Comparison of ENCODE assay signal across 9 cellular contexts in genomic region chr12:16346931-16347330, GRCh38. TPM values are rescaled to one million over a fixed set of nuclear protein-coding genes. Genes with fewer than 3 reads are reported as not detected.
A peak's percentile ranks its signal among the peaks of the same experiment; 100 is the strongest.
DNase-seq lines count a peak whose midpoint lies in the region; ATAC-seq, FAIRE-seq and TF ChIP-seq lines count a peak whose summit lies in the region.
"Had no signal": no experiment of that assay in that cellular context is flagged by ENCODE, and none has a peak within 500 bp of the region (broad histone marks: within the 10 kb centered on the region; RNA-seq: fewer than 3 reads in every experiment).

No MANE protein-coding gene starts in this region.

- no peak overlapping the region for H3K4ac ChIP-seq in mesendoderm (ENCODE audit: low read depth, low read length)

- peaks cover 5% of the 10 kb centered on the region for H3K36me3 Mint-ChIP-seq in dendritic cell treated with granulocyte-macrophage colony-stimulating factor and Interleukin-4, amounts not matched to agents 40 ng/mL and 50 ng/mL, for 4 days (ENCODE audit: low read depth)
- no peaks in the 10 kb centered on the region for H3K36me3 Mint-ChIP-seq in natural killer cell

- H3K27me3 ChIP-seq in mesendoderm (ENCODE audit: insufficient read depth, low read length, poor library complexity) = no peaks in the 10 kb centered on the region

- H3K4me1 Mint-ChIP-seq in dendritic cell treated with granulocyte-macrophage colony-stimulating factor and Interleukin-4, amounts not matched to agents 40 ng/mL and 50 ng/mL, for 4 days (ENCODE audit: low read depth) = peaks cover 41% of the 10 kb centered on the region
- H3K4me1 Mint-ChIP-seq in natural killer cell = no peaks in the 10 kb centered on the region

- H2BK15ac ChIP-seq in mesendoderm (replicated peaks; ENCODE audit: low read depth) = no peak overlapping the region

- H3K23ac ChIP-seq in mesendoderm (ENCODE audit: low read length) = no peak overlapping the region

- H2BK120ac ChIP-seq in mesendoderm (ENCODE audit: low read depth, low read length) = no peak overlapping the region

- H3K4me1 ChIP-seq in mesendoderm (ENCODE audit: control insufficient read depth, low read depth, low read length) (peaks cover 3% of the 10 kb centered on the region), urinary bladder (ENCODE audit: insufficient read depth) (no peaks in the 10 kb centered on the region)

- H3K4me3 ChIP-seq in mesendoderm (ENCODE audit: low read length) (no peak overlapping the region), urinary bladder (ENCODE audit: low read depth, low read length) (peak overlapping the region; percentile 62)

- H3K56ac ChIP-seq in mesendoderm (ENCODE audit: low read length) = peak overlapping the region; percentile 79

- no peak for TF ChIP-seq CTCF in natural killer cell (IDR thresholded peaks at IDR 0.05)

- H4K5ac ChIP-seq in mesendoderm (ENCODE audit: low read length) = no peak overlapping the region

- peak overlapping the region; percentile 74 for H3K4me3 Mint-ChIP-seq in dendritic cell treated with granulocyte-macrophage colony-stimulating factor and Interleukin-4, amounts not matched to agents 40 ng/mL and 50 ng/mL, for 4 days
- H3K4me3 Mint-ChIP-seq in natural killer cell = no peak overlapping the region

- FAIRE-seq in GM19239 (lab: Jason Lieb, UNC) = no peak

- peak overlapping the region; percentile 85 for H3K27ac Mint-ChIP-seq in dendritic cell treated with granulocyte-macrophage colony-stimulating factor and Interleukin-4, amounts not matched to agents 40 ng/mL and 50 ng/mL, for 4 days
- H3K27ac Mint-ChIP-seq in natural killer cell = no peak overlapping the region

- H3K9me3 Mint-ChIP-seq in dendritic cell treated with granulocyte-macrophage colony-stimulating factor and Interleukin-4, amounts not matched to agents 40 ng/mL and 50 ng/mL, for 4 days = no peaks in the 10 kb centered on the region
- peaks cover 2 to 13% of the 10 kb centered on the region in 2 donors for H3K9me3 Mint-ChIP-seq in natural killer cell

- H3K36me3 ChIP-seq in mesendoderm (ENCODE audit: control insufficient read depth, insufficient read depth, low read length) (no peaks in the 10 kb centered on the region), urinary bladder (ENCODE audit: insufficient read depth) (no peaks in the 10 kb centered on the region)

- H2AK5ac ChIP-seq in mesendoderm (ENCODE audit: low read length) = no peak overlapping the region

- H3K27me3 Mint-ChIP-seq in dendritic cell treated with granulocyte-macrophage colony-stimulating factor and Interleukin-4, amounts not matched to agents 40 ng/mL and 50 ng/mL, for 4 days = no peaks in the 10 kb centered on the region
- H3K27me3 Mint-ChIP-seq in natural killer cell (ENCODE audit: low read depth in 2 of 2) = peaks cover 0 to 2% of the 10 kb centered on the region in 2 donors

- H3K79me1 ChIP-seq in mesendoderm (ENCODE audit: low read length) = peaks cover 6% of the 10 kb centered on the region

- peak overlapping the region; percentile 39 for H3K9ac ChIP-seq in mesendoderm (ENCODE audit: low read length)

- DNase-seq in NOMO-1 treated with DMSO at 0.1 percent for 48 hours (lab: John Stamatoyannopoulos, UW; ENCODE audit: unreplicated experiment) (peak; percentile 32), NOMO-1 (lab: John Stamatoyannopoulos, UW; ENCODE audit: unreplicated experiment in 2 of 2) (no peak), mesendoderm (no peak), natural killer cell (no peak), GM19239 (ENCODE audit: insufficient read length, low spot score) (no peak)
- no peak for DNase-seq in effector CD4-positive, alpha-beta T cell
- DNase-seq: activated CD4-positive, alpha-beta T cell treated with anti-CD3 and anti-CD28 coated beads, Interleukin-2, amount 50 U/mL, for 48 hours had no signal

- H2BK5ac ChIP-seq in mesendoderm (ENCODE audit: low read length) = peak overlapping the region; percentile 4

- H3K4me2 ChIP-seq in mesendoderm (ENCODE audit: low read length) = peak overlapping the region; percentile 32

- intact Hi-C loops in dendritic cell treated with granulocyte-macrophage colony-stimulating factor and Interleukin-4, amounts not matched to agents 40 ng/mL and 50 ng/mL, for 4 days (cut with micrococcal nuclease) = loop anchor here (1.0 kb wide), 1 partner anchor 46 kb away; no protein-coding TSS in a partner anchor
- intact Hi-C loops in natural killer cell (cut with micrococcal nuclease) = no loop called here

- H3K27ac ChIP-seq in mesendoderm (ENCODE audit: low read depth, low read length) = peak overlapping the region; percentile 37
- H3K27ac ChIP-seq in urinary bladder (ENCODE audit: low read depth) = peak overlapping the region; percentile 63

- no peak overlapping the region for H3K18ac ChIP-seq in mesendoderm (ENCODE audit: low read length)

- no CpG with 5 or more reads among the region's 6 CpGs for WGBS in mesendoderm (ENCODE audit: extremely low coverage, insufficient coverage, low lambda C conversion rate)
- WGBS in urinary bladder = 52% methylated on average over 6 of the region's 6 CpGs

- no peak overlapping the region for H4K8ac ChIP-seq in mesendoderm (ENCODE audit: low read depth, low read length)

- H3K79me2 ChIP-seq in mesendoderm (ENCODE audit: control insufficient read depth, insufficient read depth, low read length) = peaks cover 38% of the 10 kb centered on the region

- ATAC-seq in natural killer cell = no peak

RNA-seq across cellular contexts. Expression of gene MGST1, which starts 0.5 kb away (rescaled TPM):
- 1,103 TPM for polyA plus RNA-seq in mesendoderm (2013, experiment 1 of 2)
- 1,074 TPM for polyA plus RNA-seq in mesendoderm (2013, experiment 2 of 2)
- 20.4 TPM for total RNA-seq in urinary bladder
- polyA plus RNA-seq in urinary bladder = 330 TPM
- 1 to 10 TPM in 1 of 3 donors, under 1 TPM in 2; 0.40 to 4.3 (median 0.63) TPM for total RNA-seq in natural killer cell
